ENCODE assay signal across 17 cellular contexts in genomic region chr9:18056993-18057369, GRCh38.
DNase-seq lines count a peak whose midpoint lies in the region; ATAC-seq, FAIRE-seq and TF ChIP-seq lines count a peak whose summit lies in the region.
"Had no signal": no experiment of that assay in that cellular context is flagged by ENCODE, and none has a peak within 500 bp of the region (broad histone marks: within the 10 kb centered on the region; RNA-seq: fewer than 3 reads in every experiment).

No MANE protein-coding gene starts in this region.

- no peak overlapping the region for H3K27ac Mint-ChIP-seq in immature natural killer cell
- H3K27ac Mint-ChIP-seq: activated CD4-positive, alpha-beta T cell treated with anti-CD3 and anti-CD28 coated beads for 36 hours had no signal

- H3K4me1 Mint-ChIP-seq in immature natural killer cell: no peaks in the 10 kb centered on the region
- H3K4me1 Mint-ChIP-seq: activated CD4-positive, alpha-beta T cell treated with anti-CD3 and anti-CD28 coated beads for 36 hours had no signal

- FAIRE-seq in urothelium cell line (lab: Jason Lieb, UNC): no peak

- H3K36me3 Mint-ChIP-seq in immature natural killer cell: no peaks in the 10 kb centered on the region

- H3K27me3 Mint-ChIP-seq in immature natural killer cell (ENCODE audit: low read depth in 3 of 3): no peaks in the 10 kb centered on the region

- H3K9me3 Mint-ChIP-seq in immature natural killer cell: peaks cover 1 to 14% (median 4%) of the 10 kb centered on the region in 6 donors

- ATAC-seq in GM19351 (IDR thresholded peaks at IDR 0.05; ENCODE audit: unreplicated experiment) (peak; percentile 97), HG02642 (IDR thresholded peaks at IDR 0.05; ENCODE audit: poor library complexity, unreplicated experiment) (peak; percentile 89), HG03354 (IDR thresholded peaks at IDR 0.05; ENCODE audit: poor library complexity, severe bottlenecking, unreplicated experiment) (peak; percentile 93), esophagus mucosa (no peak)
- ATAC-seq: activated CD4-positive, alpha-beta T cell treated with anti-CD3 and anti-CD28 coated beads for 36 hours; upper lobe of right lung had no signal

- peak; percentile 41 for DNase-seq in GM12864 (ENCODE audit: low read depth)
- DNase-seq in immature natural killer cell: no peak
- no peak for DNase-seq in SHP77 treated with DMSO at 0.1 percent for 48 hours (lab: John Stamatoyannopoulos, UW)
- no peak for DNase-seq in urothelium cell line (ENCODE audit: low spot score)
- DNase-seq: ACHN; activated CD4-positive, alpha-beta T cell treated with anti-CD3 and anti-CD28 coated beads for 36 hours; activated effector memory CD4-positive, alpha-beta T cell treated with anti-CD3 and anti-CD28 coated beads, Interleukin-2, amount 50 U/mL, for 16 hours; DMS79; GOT3; NCI-H446 treated with DMSO at 0.1 percent for 48 hours; SJCRH30; upper lobe of right lung had no signal

- TF ChIP-seq CTCF in GM12864 (IDR thresholded peaks at IDR 0.05; ENCODE audit: low read depth, low read length, missing control alignments): no peak

- H3K4me3 ChIP-seq in GM12864 (ENCODE audit: low read depth, low read length): no peak overlapping the region
- H3K4me3 ChIP-seq: cardiac muscle cell, SJCRH30, upper lobe of right lung had no signal

- H3K4me3 Mint-ChIP-seq in immature natural killer cell: no peak overlapping the region
- H3K4me3 Mint-ChIP-seq: activated CD4-positive, alpha-beta T cell treated with anti-CD3 and anti-CD28 coated beads for 36 hours had no signal
